1 cellular context compared by ENCODE assay signal in genomic region chr3:159978353-159978752, GRCh38.
TF ChIP-seq lines count a peak whose summit lies in the region.

No MANE protein-coding gene starts in this region.

TF ChIP-seq in SK-N-SH, 30 proteins besides CTCF, POLR2A, EP300 and RAD21 (continued from another document):
- TF ChIP-seq EZH2phosphoT487 (IDR thresholded peaks at IDR 0.05; ENCODE audit: borderline replicate concordance, low read depth) (no peak), PBX3 (IDR thresholded peaks at IDR 0.05) (no peak), ELF1 (IDR thresholded peaks at IDR 0.05) (no peak), JUND (IDR thresholded peaks at IDR 0.05) (no peak), SIN3A (IDR thresholded peaks at IDR 0.05; ENCODE audit: borderline replicate concordance, low read depth, low read length) (no peak), SMC3 (IDR thresholded peaks at IDR 0.05; ENCODE audit: low read depth, low read length) (no peak)
